Comparison of ENCODE assay signal across 10 cellular contexts in genomic region chr5:61055434-61056006, GRCh38.
A peak's percentile ranks its signal among the peaks of the same experiment; 100 is the strongest.
DNase-seq lines count a peak whose midpoint lies in the region; ATAC-seq and TF ChIP-seq lines count a peak whose summit lies in the region.
"Had no signal": no experiment of that assay in that cellular context is flagged by ENCODE, and none has a peak within 500 bp of the region (broad histone marks: within the 10 kb centered on the region; RNA-seq: fewer than 3 reads in every experiment).

No MANE protein-coding gene starts in this region.

- no peaks in the 10 kb centered on the region for H3K9me3 ChIP-seq in effector memory CD4-positive, alpha-beta T cell (ENCODE audit: control insufficient read depth, low read length)

- no peaks in the 10 kb centered on the region for H3K9me3 Mint-ChIP-seq in memory B cell
- H3K9me3 Mint-ChIP-seq: activated T-cell treated with anti-CD3 and anti-CD28 coated beads, Interleukin-2, amount 50 U/mL, for 72 hours had no signal

- H3K36me3 Mint-ChIP-seq in memory B cell: peaks cover 4% of the 10 kb centered on the region

- peak; percentile 6 for TF ChIP-seq CTCF in HL-60 (IDR thresholded peaks at IDR 0.05; ENCODE audit: insufficient read depth, low read length)

- H3K27me3 ChIP-seq in HL-60 (ENCODE audit: insufficient read depth, poor library complexity, severe bottlenecking): no peaks in the 10 kb centered on the region
- H3K27me3 ChIP-seq in effector memory CD4-positive, alpha-beta T cell (replicated peaks; ENCODE audit: control insufficient read depth, insufficient read depth, low read length, poor library complexity, severe bottlenecking): no peaks in the 10 kb centered on the region

- peak; percentile 46 for ATAC-seq in memory B cell (ENCODE audit: low read depth)
- ATAC-seq in HG03139 (IDR thresholded peaks at IDR 0.05; ENCODE audit: unreplicated experiment): no peak

- DNase-seq in NCI-H510A treated with DMSO at 0.1 percent for 48 hours (lab: John Stamatoyannopoulos, UW): peak; percentile 31
- no peak for DNase-seq in NCI-H510A (lab: John Stamatoyannopoulos, UW)
- DNase-seq in HL-60 (ENCODE audit: low read depth in 1 of 2, low spot score in 1 of 2): peak in 1 of 2 experiments; percentile 5
- DNase-seq in NOMO-1 treated with DMSO at 0.1 percent for 48 hours (lab: John Stamatoyannopoulos, UW; ENCODE audit: unreplicated experiment): peak; percentile 70
- DNase-seq in central memory CD4-positive, alpha-beta T cell: peak; percentile 5
- peak in 1 of 2 donors; percentile 15 for DNase-seq in memory B cell (ENCODE audit: low spot score in 2 of 2)
- DNase-seq in effector memory CD4-positive, alpha-beta T cell: no peak

- no peak overlapping the region for H3K4me3 Mint-ChIP-seq in memory B cell
- H3K4me3 Mint-ChIP-seq: activated T-cell treated with anti-CD3 and anti-CD28 coated beads, Interleukin-2, amount 50 U/mL, for 72 hours; CD8-positive, alpha-beta memory T cell had no signal

- no peaks in the 10 kb centered on the region for H3K4me1 ChIP-seq in effector memory CD4-positive, alpha-beta T cell (ENCODE audit: control insufficient read depth, insufficient read depth, low read length, poor library complexity, severe bottlenecking)

- no peaks in the 10 kb centered on the region for H3K27me3 Mint-ChIP-seq in memory B cell
- H3K27me3 Mint-ChIP-seq: CD8-positive, alpha-beta memory T cell had no signal

- H3K4me3 ChIP-seq in HL-60 (replicated peaks; ENCODE audit: insufficient read depth, low read length): no peak overlapping the region
- no peak overlapping the region for H3K4me3 ChIP-seq in effector memory CD4-positive, alpha-beta T cell (ENCODE audit: insufficient read depth, low read depth, low read length, poor library complexity, severe bottlenecking)

- no peaks in the 10 kb centered on the region for H3K4me1 Mint-ChIP-seq in memory B cell
- H3K4me1 Mint-ChIP-seq: CD8-positive, alpha-beta memory T cell had no signal

- H3K27ac ChIP-seq in HL-60 (replicated peaks): no peak overlapping the region
- no peak overlapping the region for H3K27ac ChIP-seq in effector memory CD4-positive, alpha-beta T cell (ENCODE audit: insufficient read depth, low read length, poor library complexity, severe bottlenecking)

- H3K27ac Mint-ChIP-seq in memory B cell: no peak overlapping the region
- H3K27ac Mint-ChIP-seq: activated T-cell treated with anti-CD3 and anti-CD28 coated beads, Interleukin-2, amount 50 U/mL, for 72 hours; CD8-positive, alpha-beta memory T cell had no signal

- H3K36me3 ChIP-seq in effector memory CD4-positive, alpha-beta T cell (ENCODE audit: control insufficient read depth, insufficient read depth, low read length): no peaks in the 10 kb centered on the region

Comparison
In these comparisons a context has a peak if more than half of its experiments do, and no peak if none do; other contexts are left out.
1. DNase-seq: peak in NCI-H510A treated with DMSO at 0.1 percent for 48 hours (single experiment), NOMO-1 treated with DMSO at 0.1 percent for 48 hours (single experiment) and central memory CD4-positive, alpha-beta T cell (single experiment); none in NCI-H510A (single experiment) and effector memory CD4-positive, alpha-beta T cell (0 of 3).